Comparison of ENCODE assay signal across 8 cellular contexts in genomic region chr15:56821721-56822425, GRCh38.
DNase-seq lines count a peak whose midpoint lies in the region; ATAC-seq, FAIRE-seq and TF ChIP-seq lines count a peak whose summit lies in the region.

No MANE protein-coding gene starts in this region.

- peak; percentile 73 for ATAC-seq in GM19351 (IDR thresholded peaks at IDR 0.05; ENCODE audit: unreplicated experiment)
- peak; percentile 80 to 87 for ATAC-seq in right cardiac atrium

- FAIRE-seq in H54 (lab: Jason Lieb, UNC) = no peak

- H3K4me1 ChIP-seq in SJSA1 (replicated peaks) (peaks cover 18% of the 10 kb centered on the region), right cardiac atrium (ENCODE audit: control insufficient read depth, insufficient read depth, low read length) (peaks cover 6% of the 10 kb centered on the region)

- no peaks in the 10 kb centered on the region for H3K36me3 ChIP-seq in SJSA1

- intact Hi-C loops in right cardiac atrium (cut with DNase I) = loop anchor here in 2 of 4 donors (5.0 to 10.0 kb wide), 2 partner anchors 45 to 313 kb away; no protein-coding TSS in a partner anchor

- 28% methylated on average over 3 of the region's 3 CpGs for WGBS in right cardiac atrium

- no peak overlapping the region for H3K4me3 ChIP-seq in Jurkat, Clone E6-1 (ENCODE audit: low read length)
- H3K4me3 ChIP-seq in SJSA1 (no peak overlapping the region), right cardiac atrium (ENCODE audit: low read length) (no peak overlapping the region), skeletal muscle cell (ENCODE audit: low read depth, low read length) (no peak overlapping the region)

- H3K27ac ChIP-seq in SJSA1 = no peak overlapping the region
- H3K27ac ChIP-seq in right cardiac atrium (ENCODE audit: low read length) = no peak overlapping the region

- peak; percentile 17 for DNase-seq in CMK (ENCODE audit: low read depth)
- DNase-seq in Jurkat, Clone E6-1 (ENCODE audit: low read depth, low spot score) = peak; percentile 46
- DNase-seq in SJSA1 (ENCODE audit: low read depth in 1 of 2, low spot score in 2 of 2) = peak; percentile 55 to 68
- DNase-seq in amygdala (lab: John Stamatoyannopoulos, UW) = peak in 31 of 56 donors; percentile 3 to 80 (median 29)
- peak; percentile 27 to 68 (median 63) for DNase-seq in right cardiac atrium
- peak; percentile 44 for DNase-seq in skeletal muscle cell (ENCODE audit: low read depth)
- no peak for DNase-seq in H54 (ENCODE audit: insufficient read length, low spot score)

- no peaks in the 10 kb centered on the region for H3K9me3 ChIP-seq in SJSA1 (replicated peaks)
- no peaks in the 10 kb centered on the region for H3K9me3 ChIP-seq in right cardiac atrium (ENCODE audit: control insufficient read depth, low read length)

- TF ChIP-seq POLR2A in H54 (IDR thresholded peaks at IDR 0.05; ENCODE audit: low read depth, low read length) = no peak

- H3K27me3 ChIP-seq in SJSA1 (replicated peaks) = no peaks in the 10 kb centered on the region
- H3K27me3 ChIP-seq in right cardiac atrium (ENCODE audit: control insufficient read depth, insufficient read depth) = no peaks in the 10 kb centered on the region
